Comparison of ENCODE assay signal across 1 cellular context in the genomic region with DNA sequence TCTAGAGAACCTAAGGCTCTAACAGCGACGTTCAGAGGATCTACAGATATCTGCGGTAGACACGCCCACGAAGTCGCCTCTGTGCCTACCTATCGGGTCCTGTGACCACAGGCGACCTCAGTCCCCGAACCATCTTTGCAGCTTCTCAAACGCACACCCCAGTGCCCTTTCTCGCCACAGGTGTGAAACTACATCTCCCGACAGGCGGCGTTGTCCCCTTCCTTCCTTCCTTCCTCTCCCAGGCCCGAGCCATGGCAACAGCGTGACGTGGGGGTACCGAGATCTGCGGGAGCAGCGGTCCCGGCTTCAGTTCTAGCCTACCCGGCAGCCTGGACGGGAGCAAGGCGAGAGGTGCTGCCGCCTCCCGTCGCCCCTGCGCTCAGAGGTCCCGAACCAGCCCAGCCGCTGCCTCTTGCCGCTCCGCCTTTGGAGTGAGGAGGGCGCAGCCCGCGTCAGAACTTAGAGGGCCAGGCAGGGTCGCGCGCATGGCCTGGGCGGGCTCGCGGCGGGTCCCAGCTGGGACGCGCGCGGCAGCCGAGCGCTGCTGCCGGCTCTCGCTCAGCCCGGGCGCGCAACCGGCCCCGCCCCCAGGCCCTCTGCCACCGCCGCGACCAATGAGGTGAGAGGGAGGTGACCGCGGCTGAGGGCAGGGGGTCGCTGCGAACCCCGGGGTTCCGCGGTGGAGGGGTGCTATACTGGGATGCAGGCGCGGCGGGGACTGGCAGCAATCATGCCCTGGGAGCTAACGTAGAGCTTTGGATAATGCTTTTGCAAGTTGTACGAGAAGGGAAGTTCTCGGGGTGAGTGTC.
A peak's percentile ranks its signal among the peaks of the same experiment; 100 is the strongest.
TF ChIP-seq lines count a peak whose summit lies in the region.

Gene COQ10A (plus strand): TSS at position 309 of the 809 bp plus-strand sequence. CDS start 177 bp downstream, at position 486.

TF ChIP-seq in K562, 482 proteins besides CTCF, POLR2A, EP300 and RAD21 (continued from another document and continues in another):
- no peak for TF ChIP-seq CHD7 (IDR thresholded peaks at IDR 0.05; ENCODE audit: low read depth, low read length)
- TF ChIP-seq, protein P1, sequence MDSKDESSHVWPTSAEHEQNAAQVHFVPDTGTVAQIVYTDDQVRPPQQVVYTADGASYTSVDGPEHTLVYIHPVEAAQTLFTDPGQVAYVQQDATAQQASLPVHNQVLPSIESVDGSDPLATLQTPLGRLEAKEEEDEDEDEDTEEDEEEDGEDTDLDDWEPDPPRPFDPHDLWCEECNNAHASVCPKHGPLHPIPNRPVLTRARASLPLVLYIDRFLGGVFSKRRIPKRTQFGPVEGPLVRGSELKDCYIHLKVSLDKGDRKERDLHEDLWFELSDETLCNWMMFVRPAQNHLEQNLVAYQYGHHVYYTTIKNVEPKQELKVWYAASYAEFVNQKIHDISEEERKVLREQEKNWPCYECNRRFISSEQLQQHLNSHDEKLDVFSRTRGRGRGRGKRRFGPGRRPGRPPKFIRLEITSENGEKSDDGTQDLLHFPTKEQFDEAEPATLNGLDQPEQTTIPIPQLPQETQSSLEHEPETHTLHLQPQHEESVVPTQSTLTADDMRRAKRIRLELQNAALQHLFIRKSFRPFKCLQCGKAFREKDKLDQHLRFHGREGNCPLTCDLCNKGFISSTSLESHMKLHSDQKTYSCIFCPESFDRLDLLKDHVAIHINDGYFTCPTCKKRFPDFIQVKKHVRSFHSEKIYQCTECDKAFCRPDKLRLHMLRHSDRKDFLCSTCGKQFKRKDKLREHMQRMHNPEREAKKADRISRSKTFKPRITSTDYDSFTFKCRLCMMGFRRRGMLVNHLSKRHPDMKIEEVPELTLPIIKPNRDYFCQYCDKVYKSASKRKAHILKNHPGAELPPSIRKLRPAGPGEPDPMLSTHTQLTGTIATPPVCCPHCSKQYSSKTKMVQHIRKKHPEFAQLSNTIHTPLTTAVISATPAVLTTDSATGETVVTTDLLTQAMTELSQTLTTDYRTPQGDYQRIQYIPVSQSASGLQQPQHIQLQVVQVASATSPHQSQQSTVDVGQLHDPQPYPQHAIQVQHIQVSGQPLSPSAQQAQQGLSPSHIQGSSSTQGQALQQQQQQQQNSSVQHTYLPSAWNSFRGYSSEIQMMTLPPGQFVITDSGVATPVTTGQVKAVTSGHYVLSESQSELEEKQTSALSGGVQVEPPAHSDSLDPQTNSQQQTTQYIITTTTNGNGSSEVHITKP (IDR thresholded peaks at IDR 0.05; ENCODE audit: partially characterized antibody), result peak; percentile 68
- TF ChIP-seq ZNF695 (CRISPR knock-in tag; IDR thresholded peaks at IDR 0.05), result no peak
- TF ChIP-seq, protein P2, sequence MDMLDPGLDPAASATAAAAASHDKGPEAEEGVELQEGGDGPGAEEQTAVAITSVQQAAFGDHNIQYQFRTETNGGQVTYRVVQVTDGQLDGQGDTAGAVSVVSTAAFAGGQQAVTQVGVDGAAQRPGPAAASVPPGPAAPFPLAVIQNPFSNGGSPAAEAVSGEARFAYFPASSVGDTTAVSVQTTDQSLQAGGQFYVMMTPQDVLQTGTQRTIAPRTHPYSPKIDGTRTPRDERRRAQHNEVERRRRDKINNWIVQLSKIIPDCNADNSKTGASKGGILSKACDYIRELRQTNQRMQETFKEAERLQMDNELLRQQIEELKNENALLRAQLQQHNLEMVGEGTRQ (CRISPR knock-in tag; IDR thresholded peaks at IDR 0.05), result no peak
- TF ChIP-seq ZNF316 (IDR thresholded peaks at IDR 0.05), result no peak; the same call in 1 of the 2 replicates
- no peak for TF ChIP-seq KLF13 (tag; IDR thresholded peaks at IDR 0.05; ENCODE audit: borderline replicate concordance, low read depth)
- TF ChIP-seq ZBTB2 (IDR thresholded peaks at IDR 0.05), result no peak
- peak; percentile 89 for TF ChIP-seq HNRNPLL (IDR thresholded peaks at IDR 0.05; ENCODE audit: low read depth, low read length, poor library complexity, severe bottlenecking)
- TF ChIP-seq POLR2B (IDR thresholded peaks at IDR 0.05; ENCODE audit: low read depth, partially characterized antibody), result peak; percentile 77
- TF ChIP-seq MEF2A (IDR thresholded peaks at IDR 0.05; ENCODE audit: control insufficient read depth, low read depth, low read length), result no peak
- TF ChIP-seq, protein P3, sequence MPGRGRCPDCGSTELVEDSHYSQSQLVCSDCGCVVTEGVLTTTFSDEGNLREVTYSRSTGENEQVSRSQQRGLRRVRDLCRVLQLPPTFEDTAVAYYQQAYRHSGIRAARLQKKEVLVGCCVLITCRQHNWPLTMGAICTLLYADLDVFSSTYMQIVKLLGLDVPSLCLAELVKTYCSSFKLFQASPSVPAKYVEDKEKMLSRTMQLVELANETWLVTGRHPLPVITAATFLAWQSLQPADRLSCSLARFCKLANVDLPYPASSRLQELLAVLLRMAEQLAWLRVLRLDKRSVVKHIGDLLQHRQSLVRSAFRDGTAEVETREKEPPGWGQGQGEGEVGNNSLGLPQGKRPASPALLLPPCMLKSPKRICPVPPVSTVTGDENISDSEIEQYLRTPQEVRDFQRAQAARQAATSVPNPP (IDR thresholded peaks at IDR 0.05; ENCODE audit: borderline replicate concordance, insufficient read depth, insufficient read length), result no peak
- TF ChIP-seq, protein P4, sequence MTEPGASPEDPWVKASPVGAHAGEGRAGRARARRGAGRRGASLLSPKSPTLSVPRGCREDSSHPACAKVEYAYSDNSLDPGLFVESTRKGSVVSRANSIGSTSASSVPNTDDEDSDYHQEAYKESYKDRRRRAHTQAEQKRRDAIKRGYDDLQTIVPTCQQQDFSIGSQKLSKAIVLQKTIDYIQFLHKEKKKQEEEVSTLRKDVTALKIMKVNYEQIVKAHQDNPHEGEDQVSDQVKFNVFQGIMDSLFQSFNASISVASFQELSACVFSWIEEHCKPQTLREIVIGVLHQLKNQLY (CRISPR knock-in tag; conservative IDR thresholded peaks at IDR 0.05), result no peak
- TF ChIP-seq FUS (optimal IDR thresholded peaks at IDR 0.05; ENCODE audit: low read depth, low read length), result no peak
- TF ChIP-seq, protein P5, sequence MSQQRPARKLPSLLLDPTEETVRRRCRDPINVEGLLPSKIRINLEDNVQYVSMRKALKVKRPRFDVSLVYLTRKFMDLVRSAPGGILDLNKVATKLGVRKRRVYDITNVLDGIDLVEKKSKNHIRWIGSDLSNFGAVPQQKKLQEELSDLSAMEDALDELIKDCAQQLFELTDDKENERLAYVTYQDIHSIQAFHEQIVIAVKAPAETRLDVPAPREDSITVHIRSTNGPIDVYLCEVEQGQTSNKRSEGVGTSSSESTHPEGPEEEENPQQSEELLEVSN (IDR thresholded peaks at IDR 0.05; ENCODE audit: borderline replicate concordance in 1 of 2, extremely low read depth in 1 of 2, insufficient read depth in 1 of 2, insufficient read length in 1 of 2, low read depth in 1 of 2, low read length in 1 of 2, poor library complexity in 1 of 2, severe bottlenecking in 1 of 2), result peak in 1 of 2 experiments; percentile 2
- no peak for TF ChIP-seq ZFP30 (CRISPR knock-in tag; IDR thresholded peaks at IDR 0.05; ENCODE audit: borderline replicate concordance)
- no peak for TF ChIP-seq BACH1 (tag; IDR thresholded peaks at IDR 0.05)
- peak; percentile 87 for TF ChIP-seq HCFC1 (IDR thresholded peaks at IDR 0.05; ENCODE audit: low read depth, low read length)
- TF ChIP-seq CREB3L1 (IDR thresholded peaks at IDR 0.05; ENCODE audit: borderline replicate concordance, low read depth), result peak; percentile 77
- TF ChIP-seq ZNF830 (CRISPR knock-in tag; IDR thresholded peaks at IDR 0.05), result no peak
- TF ChIP-seq PHTF2 (CRISPR knock-in tag; IDR thresholded peaks at IDR 0.05), result no peak
- peak; percentile 87 for TF ChIP-seq ZEB2 (IDR thresholded peaks at IDR 0.05)
- TF ChIP-seq MTA2 (IDR thresholded peaks at IDR 0.05; ENCODE audit: low read depth), result no peak
